ENCODE assay signal across 2 cellular contexts in the genomic region with DNA sequence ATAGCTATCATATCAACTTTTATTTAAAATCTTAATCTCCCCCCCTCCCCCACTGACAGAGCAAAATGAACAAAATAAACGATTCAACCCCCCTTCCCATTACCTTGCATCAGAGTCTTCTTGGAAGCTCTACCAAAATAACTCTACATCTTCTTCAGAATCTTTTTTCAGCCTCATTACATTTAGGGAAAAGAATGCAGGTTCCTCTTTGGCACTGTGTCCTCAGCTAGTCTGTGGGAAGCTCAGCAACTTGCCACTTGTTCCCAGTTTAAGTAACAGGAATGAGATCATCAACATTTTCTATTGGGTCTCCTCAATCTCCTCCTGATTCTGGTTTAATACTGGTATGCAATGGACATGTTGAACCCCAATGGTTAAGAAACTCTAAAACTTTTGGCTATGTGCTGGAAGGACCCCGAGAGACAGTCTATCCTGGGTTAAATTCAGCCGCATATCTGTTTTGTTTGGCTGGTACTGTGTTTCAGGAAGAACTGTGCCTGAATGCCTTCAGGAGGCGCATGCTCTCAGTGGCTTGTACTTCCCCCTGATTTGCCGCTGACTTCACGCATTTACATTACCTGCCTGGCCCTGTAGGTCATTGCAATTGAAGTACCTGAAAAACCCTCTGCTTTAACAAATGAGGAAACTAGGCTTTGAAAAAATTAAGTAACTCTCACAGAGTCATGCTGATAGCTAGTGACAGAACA.
A peak's percentile ranks its signal among the peaks of the same experiment; 100 is the strongest.
TF ChIP-seq lines count a peak whose summit lies in the region.

No MANE protein-coding gene starts in this region.

TF ChIP-seq in SK-N-SH, 30 proteins besides CTCF, POLR2A, EP300 and RAD21:
- TF ChIP-seq MEF2A (IDR thresholded peaks at IDR 0.05; ENCODE audit: borderline replicate concordance, low read depth) (peak; percentile 43; the same call in 1 of the 2 replicates), EZH2phosphoT487 (IDR thresholded peaks at IDR 0.05; ENCODE audit: borderline replicate concordance, low read depth) (no peak), ELF1 (IDR thresholded peaks at IDR 0.05) (no peak), FOXM1 (IDR thresholded peaks at IDR 0.05; ENCODE audit: low read depth) (no peak)
- TF ChIP-seq, protein P1, sequence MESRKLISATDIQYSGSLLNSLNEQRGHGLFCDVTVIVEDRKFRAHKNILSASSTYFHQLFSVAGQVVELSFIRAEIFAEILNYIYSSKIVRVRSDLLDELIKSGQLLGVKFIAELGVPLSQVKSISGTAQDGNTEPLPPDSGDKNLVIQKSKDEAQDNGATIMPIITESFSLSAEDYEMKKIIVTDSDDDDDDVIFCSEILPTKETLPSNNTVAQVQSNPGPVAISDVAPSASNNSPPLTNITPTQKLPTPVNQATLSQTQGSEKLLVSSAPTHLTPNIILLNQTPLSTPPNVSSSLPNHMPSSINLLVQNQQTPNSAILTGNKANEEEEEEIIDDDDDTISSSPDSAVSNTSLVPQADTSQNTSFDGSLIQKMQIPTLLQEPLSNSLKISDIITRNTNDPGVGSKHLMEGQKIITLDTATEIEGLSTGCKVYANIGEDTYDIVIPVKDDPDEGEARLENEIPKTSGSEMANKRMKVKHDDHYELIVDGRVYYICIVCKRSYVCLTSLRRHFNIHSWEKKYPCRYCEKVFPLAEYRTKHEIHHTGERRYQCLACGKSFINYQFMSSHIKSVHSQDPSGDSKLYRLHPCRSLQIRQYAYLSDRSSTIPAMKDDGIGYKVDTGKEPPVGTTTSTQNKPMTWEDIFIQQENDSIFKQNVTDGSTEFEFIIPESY (IDR thresholded peaks at IDR 0.05; ENCODE audit: borderline replicate concordance, low read depth) = no peak
- TF ChIP-seq, protein P2, sequence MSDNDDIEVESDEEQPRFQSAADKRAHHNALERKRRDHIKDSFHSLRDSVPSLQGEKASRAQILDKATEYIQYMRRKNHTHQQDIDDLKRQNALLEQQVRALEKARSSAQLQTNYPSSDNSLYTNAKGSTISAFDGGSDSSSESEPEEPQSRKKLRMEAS (IDR thresholded peaks at IDR 0.05; ENCODE audit: low read depth) = no peak
TF ChIP-seq in SK-N-SH: peak in this region for 1.

TF ChIP-seq in SK-N-SH treated with all-trans-retinoic acid at 6 μM for 48 hours, 23 proteins besides CTCF, POLR2A, EP300 and RAD21:
- TF ChIP-seq PPARA (CRISPR knock-in tag; IDR thresholded peaks at IDR 0.05; ENCODE audit: borderline replicate concordance) (no peak), TCF4 (CRISPR knock-in tag; IDR thresholded peaks at IDR 0.05; ENCODE audit: borderline replicate concordance) (no peak), CSDC2 (CRISPR knock-in tag; IDR thresholded peaks at IDR 0.05) (no peak), ZNF8 (CRISPR knock-in tag; IDR thresholded peaks at IDR 0.05) (no peak), BACH2 (CRISPR knock-in tag; IDR thresholded peaks at IDR 0.05; ENCODE audit: borderline replicate concordance) (no peak), SNAI2 (CRISPR knock-in tag; IDR thresholded peaks at IDR 0.05) (no peak), ZFP30 (CRISPR knock-in tag; IDR thresholded peaks at IDR 0.05) (no peak), ISL1 (CRISPR knock-in tag; IDR thresholded peaks at IDR 0.05) (no peak), ZNF565 (CRISPR knock-in tag; conservative IDR thresholded peaks at IDR 0.05; ENCODE audit: low read depth) (no peak), TOX (CRISPR knock-in tag; IDR thresholded peaks at IDR 0.05; ENCODE audit: borderline replicate concordance) (no peak), ESRRG (CRISPR knock-in tag; IDR thresholded peaks at IDR 0.05) (no peak), ZNF70 (CRISPR knock-in tag; IDR thresholded peaks at IDR 0.05) (no peak), OSR1 (CRISPR knock-in tag; IDR thresholded peaks at IDR 0.05) (no peak), GLIS3 (CRISPR knock-in tag; IDR thresholded peaks at IDR 0.05) (no peak)
- TF ChIP-seq, protein P3, sequence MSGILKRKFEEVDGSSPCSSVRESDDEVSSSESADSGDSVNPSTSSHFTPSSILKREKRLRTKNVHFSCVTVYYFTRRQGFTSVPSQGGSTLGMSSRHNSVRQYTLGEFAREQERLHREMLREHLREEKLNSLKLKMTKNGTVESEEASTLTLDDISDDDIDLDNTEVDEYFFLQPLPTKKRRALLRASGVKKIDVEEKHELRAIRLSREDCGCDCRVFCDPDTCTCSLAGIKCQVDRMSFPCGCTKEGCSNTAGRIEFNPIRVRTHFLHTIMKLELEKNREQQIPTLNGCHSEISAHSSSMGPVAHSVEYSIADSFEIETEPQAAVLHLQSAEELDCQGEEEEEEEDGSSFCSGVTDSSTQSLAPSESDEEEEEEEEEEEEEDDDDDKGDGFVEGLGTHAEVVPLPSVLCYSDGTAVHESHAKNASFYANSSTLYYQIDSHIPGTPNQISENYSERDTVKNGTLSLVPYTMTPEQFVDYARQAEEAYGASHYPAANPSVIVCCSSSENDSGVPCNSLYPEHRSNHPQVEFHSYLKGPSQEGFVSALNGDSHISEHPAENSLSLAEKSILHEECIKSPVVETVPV (CRISPR knock-in tag; IDR thresholded peaks at IDR 0.05) = no peak
- TF ChIP-seq, protein P4, sequence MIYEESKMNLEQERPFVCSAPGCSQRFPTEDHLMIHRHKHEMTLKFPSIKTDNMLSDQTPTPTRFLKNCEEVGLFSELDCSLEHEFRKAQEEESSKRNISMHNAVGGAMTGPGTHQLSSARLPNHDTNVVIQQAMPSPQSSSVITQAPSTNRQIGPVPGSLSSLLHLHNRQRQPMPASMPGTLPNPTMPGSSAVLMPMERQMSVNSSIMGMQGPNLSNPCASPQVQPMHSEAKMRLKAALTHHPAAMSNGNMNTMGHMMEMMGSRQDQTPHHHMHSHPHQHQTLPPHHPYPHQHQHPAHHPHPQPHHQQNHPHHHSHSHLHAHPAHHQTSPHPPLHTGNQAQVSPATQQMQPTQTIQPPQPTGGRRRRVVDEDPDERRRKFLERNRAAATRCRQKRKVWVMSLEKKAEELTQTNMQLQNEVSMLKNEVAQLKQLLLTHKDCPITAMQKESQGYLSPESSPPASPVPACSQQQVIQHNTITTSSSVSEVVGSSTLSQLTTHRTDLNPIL (CRISPR knock-in tag; IDR thresholded peaks at IDR 0.05; ENCODE audit: low read depth) = no peak
- TF ChIP-seq, protein P5, sequence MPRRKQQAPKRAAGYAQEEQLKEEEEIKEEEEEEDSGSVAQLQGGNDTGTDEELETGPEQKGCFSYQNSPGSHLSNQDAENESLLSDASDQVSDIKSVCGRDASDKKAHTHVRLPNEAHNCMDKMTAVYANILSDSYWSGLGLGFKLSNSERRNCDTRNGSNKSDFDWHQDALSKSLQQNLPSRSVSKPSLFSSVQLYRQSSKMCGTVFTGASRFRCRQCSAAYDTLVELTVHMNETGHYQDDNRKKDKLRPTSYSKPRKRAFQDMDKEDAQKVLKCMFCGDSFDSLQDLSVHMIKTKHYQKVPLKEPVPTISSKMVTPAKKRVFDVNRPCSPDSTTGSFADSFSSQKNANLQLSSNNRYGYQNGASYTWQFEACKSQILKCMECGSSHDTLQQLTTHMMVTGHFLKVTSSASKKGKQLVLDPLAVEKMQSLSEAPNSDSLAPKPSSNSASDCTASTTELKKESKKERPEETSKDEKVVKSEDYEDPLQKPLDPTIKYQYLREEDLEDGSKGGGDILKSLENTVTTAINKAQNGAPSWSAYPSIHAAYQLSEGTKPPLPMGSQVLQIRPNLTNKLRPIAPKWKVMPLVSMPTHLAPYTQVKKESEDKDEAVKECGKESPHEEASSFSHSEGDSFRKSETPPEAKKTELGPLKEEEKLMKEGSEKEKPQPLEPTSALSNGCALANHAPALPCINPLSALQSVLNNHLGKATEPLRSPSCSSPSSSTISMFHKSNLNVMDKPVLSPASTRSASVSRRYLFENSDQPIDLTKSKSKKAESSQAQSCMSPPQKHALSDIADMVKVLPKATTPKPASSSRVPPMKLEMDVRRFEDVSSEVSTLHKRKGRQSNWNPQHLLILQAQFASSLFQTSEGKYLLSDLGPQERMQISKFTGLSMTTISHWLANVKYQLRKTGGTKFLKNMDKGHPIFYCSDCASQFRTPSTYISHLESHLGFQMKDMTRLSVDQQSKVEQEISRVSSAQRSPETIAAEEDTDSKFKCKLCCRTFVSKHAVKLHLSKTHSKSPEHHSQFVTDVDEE (CRISPR knock-in tag; IDR thresholded peaks at IDR 0.05) = no peak
- TF ChIP-seq, protein P6, sequence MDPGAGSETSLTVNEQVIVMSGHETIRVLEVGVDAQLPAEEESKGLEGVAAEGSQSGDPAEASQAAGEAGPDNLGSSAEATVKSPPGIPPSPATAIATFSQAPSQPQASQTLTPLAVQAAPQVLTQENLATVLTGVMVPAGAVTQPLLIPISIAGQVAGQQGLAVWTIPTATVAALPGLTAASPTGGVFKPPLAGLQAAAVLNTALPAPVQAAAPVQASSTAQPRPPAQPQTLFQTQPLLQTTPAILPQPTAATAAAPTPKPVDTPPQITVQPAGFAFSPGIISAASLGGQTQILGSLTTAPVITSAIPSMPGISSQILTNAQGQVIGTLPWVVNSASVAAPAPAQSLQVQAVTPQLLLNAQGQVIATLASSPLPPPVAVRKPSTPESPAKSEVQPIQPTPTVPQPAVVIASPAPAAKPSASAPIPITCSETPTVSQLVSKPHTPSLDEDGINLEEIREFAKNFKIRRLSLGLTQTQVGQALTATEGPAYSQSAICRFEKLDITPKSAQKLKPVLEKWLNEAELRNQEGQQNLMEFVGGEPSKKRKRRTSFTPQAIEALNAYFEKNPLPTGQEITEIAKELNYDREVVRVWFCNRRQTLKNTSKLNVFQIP (CRISPR knock-in tag; IDR thresholded peaks at IDR 0.05; ENCODE audit: borderline replicate concordance, low read depth) = no peak
- TF ChIP-seq, protein P7, sequence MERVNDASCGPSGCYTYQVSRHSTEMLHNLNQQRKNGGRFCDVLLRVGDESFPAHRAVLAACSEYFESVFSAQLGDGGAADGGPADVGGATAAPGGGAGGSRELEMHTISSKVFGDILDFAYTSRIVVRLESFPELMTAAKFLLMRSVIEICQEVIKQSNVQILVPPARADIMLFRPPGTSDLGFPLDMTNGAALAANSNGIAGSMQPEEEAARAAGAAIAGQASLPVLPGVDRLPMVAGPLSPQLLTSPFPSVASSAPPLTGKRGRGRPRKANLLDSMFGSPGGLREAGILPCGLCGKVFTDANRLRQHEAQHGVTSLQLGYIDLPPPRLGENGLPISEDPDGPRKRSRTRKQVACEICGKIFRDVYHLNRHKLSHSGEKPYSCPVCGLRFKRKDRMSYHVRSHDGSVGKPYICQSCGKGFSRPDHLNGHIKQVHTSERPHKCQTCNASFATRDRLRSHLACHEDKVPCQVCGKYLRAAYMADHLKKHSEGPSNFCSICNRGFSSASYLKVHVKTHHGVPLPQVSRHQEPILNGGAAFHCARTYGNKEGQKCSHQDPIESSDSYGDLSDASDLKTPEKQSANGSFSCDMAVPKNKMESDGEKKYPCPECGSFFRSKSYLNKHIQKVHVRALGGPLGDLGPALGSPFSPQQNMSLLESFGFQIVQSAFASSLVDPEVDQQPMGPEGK (CRISPR knock-in tag; IDR thresholded peaks at IDR 0.05; ENCODE audit: borderline replicate concordance) = no peak
